In genomic region chr17:82019905-82020873, GRCh38 we compare ENCODE assay signal across 8 cellular contexts. TPM values are rescaled to one million over a fixed set of nuclear protein-coding genes. Genes with fewer than 3 reads are reported as not detected.
DNase-seq lines count a peak whose midpoint lies in the region; ATAC-seq and TF ChIP-seq lines count a peak whose summit lies in the region.

No MANE protein-coding gene starts in this region.

- H3K4me3 ChIP-seq in thoracic aorta = no peak overlapping the region

- peaks cover 14 to 23% of the 10 kb centered on the region in 2 donors for H3K4me1 ChIP-seq in thoracic aorta (ENCODE audit: control insufficient read depth in 1 of 2, low read depth in 2 of 2)

- H3K27me3 ChIP-seq in thoracic aorta (replicated peaks; ENCODE audit: insufficient read depth) = no peaks in the 10 kb centered on the region

- H3K9me3 Mint-ChIP-seq in central memory CD8-positive, alpha-beta T cell = no peaks in the 10 kb centered on the region
- no peaks in the 10 kb centered on the region for H3K9me3 Mint-ChIP-seq in mesothelial cell of epicardium

- TF ChIP-seq CTCF in GM10266 (IDR thresholded peaks at IDR 0.05; ENCODE audit: control insufficient read depth, insufficient read depth, low read depth, missing control alignments) (peak; percentile 75), mesothelial cell of epicardium (IDR thresholded peaks at IDR 0.05; ENCODE audit: unreplicated experiment) (peak; percentile 77), thoracic aorta (IDR thresholded peaks at IDR 0.05) (peak; percentile 63)

- in situ Hi-C loops in G401 (cut with HindIII; ENCODE audit: low sequenced_read_pairs) = no loop called here

- no peaks in the 10 kb centered on the region for H3K9me3 ChIP-seq in thoracic aorta

- H3K27me3 Mint-ChIP-seq in central memory CD8-positive, alpha-beta T cell = no peaks in the 10 kb centered on the region
- no peaks in the 10 kb centered on the region for H3K27me3 Mint-ChIP-seq in mesothelial cell of epicardium (ENCODE audit: low read depth)

- no peak overlapping the region for H3K27ac ChIP-seq in thoracic aorta

- peaks cover 26% of the 10 kb centered on the region for H3K4me1 Mint-ChIP-seq in central memory CD8-positive, alpha-beta T cell
- H3K4me1 Mint-ChIP-seq in mesothelial cell of epicardium = peaks cover 22% of the 10 kb centered on the region

- peak overlapping the region; percentile 34 for H3K4me3 Mint-ChIP-seq in central memory CD8-positive, alpha-beta T cell
- H3K4me3 Mint-ChIP-seq in mesothelial cell of epicardium = peak overlapping the region; percentile 6

- ATAC-seq in central memory CD8-positive, alpha-beta T cell (replicated peaks; ENCODE audit: extremely low read depth, poor library complexity, severe bottlenecking) = no peak
- no peak for ATAC-seq in thoracic aorta (ENCODE audit: insufficient number of reproducible peaks, low FRiP score, low read depth)

- H3K36me3 ChIP-seq in thoracic aorta = no peaks in the 10 kb centered on the region

- no peak overlapping the region for H3K27ac Mint-ChIP-seq in central memory CD8-positive, alpha-beta T cell (ENCODE audit: low read depth)
- no peak overlapping the region for H3K27ac Mint-ChIP-seq in mesothelial cell of epicardium

- peaks cover 5% of the 10 kb centered on the region for H3K36me3 Mint-ChIP-seq in central memory CD8-positive, alpha-beta T cell (ENCODE audit: insufficient read depth)
- no peaks in the 10 kb centered on the region for H3K36me3 Mint-ChIP-seq in mesothelial cell of epicardium

- peak; percentile 84 for DNase-seq in GM10266 (ENCODE audit: extremely low spot score)
- DNase-seq in NCI-H1694 treated with DMSO at 0.1 percent for 48 hours (lab: John Stamatoyannopoulos, UW) = peak; percentile 53
- peak; percentile 73 for DNase-seq in activated CD4-positive, CD25-positive, alpha-beta regulatory T cell treated with anti-CD3 and anti-CD28 coated beads, Interleukin-2, amount 50 U/mL, for 72 hours
- DNase-seq in central memory CD8-positive, alpha-beta T cell (ENCODE audit: low spot score in 2 of 2) = peak in 1 of 2 donors; percentile 40
- peak in 1 of 2 experiments; percentile 72 for DNase-seq in mesothelial cell of epicardium (ENCODE audit: low spot score in 2 of 2, unreplicated experiment in 2 of 2)
- DNase-seq in thoracic aorta (ENCODE audit: low spot score) = no peak
- DNase-seq in NCI-H187 treated with DMSO at 0.1 percent for 48 hours (lab: John Stamatoyannopoulos, UW) = no peak
- DNase-seq in G401 (ENCODE audit: low spot score) = no peak

RNA-seq across cellular contexts. Expression of gene CENPX, which starts 2.5 kb away (rescaled TPM):
- 40.0 to 45.5 TPM (median 40.6 TPM) in 3 replicates for total RNA-seq in mesothelial cell of epicardium
- total RNA-seq in thoracic aorta = 10 to 100 TPM; 31.4 to 40.4 TPM
- total RNA-seq in G401 (2014; rRNA removed; shearing (Covaris generic)) = 57.8 and 109 TPM in 2 replicates

RNA-seq across cellular contexts. Expression of gene LRRC45, which starts 2.9 kb away (rescaled TPM):
- total RNA-seq in mesothelial cell of epicardium (16.9 to 18.5 TPM (median 17.9 TPM) in 3 replicates), thoracic aorta (10 to 100 TPM in 1 of 2 donors, 1 to 10 TPM in 1; 6.1 to 14.2 TPM)
- total RNA-seq in G401 (2014; rRNA removed; shearing (Covaris generic)) = 21.2 and 25.1 TPM in 2 replicates

RNA-seq across cellular contexts. Expression of gene RAC3, which starts 11.3 kb away (rescaled TPM):
- 32.6 to 34.6 TPM (median 33.6 TPM) in 3 replicates for total RNA-seq in mesothelial cell of epicardium
- total RNA-seq in thoracic aorta = 1 to 10 TPM in 1 of 2 donors, not detected in 1; 1.8 TPM
- 176 and 261 TPM in 2 replicates for total RNA-seq in G401 (2014; rRNA removed; shearing (Covaris generic))

RNA-seq across cellular contexts. Expression of gene DCXR, which starts 17.3 kb away (rescaled TPM):
- total RNA-seq in mesothelial cell of epicardium = 73.5 to 80.2 TPM (median 77.6 TPM) in 3 replicates
- 10 to 100 TPM; 33.9 to 87.1 TPM for total RNA-seq in thoracic aorta
- 131 and 135 TPM in 2 replicates for total RNA-seq in G401 (2014; rRNA removed; shearing (Covaris generic))

RNA-seq across cellular contexts. Expression of gene RFNG, which starts 31.4 kb away (rescaled TPM):
- 53.8 to 57.3 TPM (median 55.6 TPM) in 3 replicates for total RNA-seq in mesothelial cell of epicardium
- 10 to 100 TPM; 39.9 to 45.3 TPM for total RNA-seq in thoracic aorta
- total RNA-seq in G401 (2014; rRNA removed; shearing (Covaris generic)) = 41.2 and 41.5 TPM in 2 replicates

Comparison
In these comparisons a context has a peak if more than half of its experiments do, and no peak if none do; other contexts are left out.
1. DNase-seq: peak in GM10266 (single experiment), NCI-H1694 treated with DMSO at 0.1 percent for 48 hours (single experiment) and activated CD4-positive, CD25-positive, alpha-beta regulatory T cell treated with anti-CD3 and anti-CD28 coated beads, Interleukin-2, amount 50 U/mL, for 72 hours (single experiment); none in thoracic aorta (single experiment), NCI-H187 treated with DMSO at 0.1 percent for 48 hours (single experiment) and G401 (single experiment).
2. RNA of gene RAC3, which starts 11.3 kb away (total RNA-seq): 176 to 261 TPM in G401 and 32.6 to 34.6 TPM in mesothelial cell of epicardium; 1.8 TPM in thoracic aorta; every median in the first group is over 10 times any median in the second.
3. Peak in every context shown above with its lines, with median percentiles within 50 percentile points of each other: CTCF ChIP-seq.